ENCODE assay signal across 1 cellular context in the genomic region with DNA sequence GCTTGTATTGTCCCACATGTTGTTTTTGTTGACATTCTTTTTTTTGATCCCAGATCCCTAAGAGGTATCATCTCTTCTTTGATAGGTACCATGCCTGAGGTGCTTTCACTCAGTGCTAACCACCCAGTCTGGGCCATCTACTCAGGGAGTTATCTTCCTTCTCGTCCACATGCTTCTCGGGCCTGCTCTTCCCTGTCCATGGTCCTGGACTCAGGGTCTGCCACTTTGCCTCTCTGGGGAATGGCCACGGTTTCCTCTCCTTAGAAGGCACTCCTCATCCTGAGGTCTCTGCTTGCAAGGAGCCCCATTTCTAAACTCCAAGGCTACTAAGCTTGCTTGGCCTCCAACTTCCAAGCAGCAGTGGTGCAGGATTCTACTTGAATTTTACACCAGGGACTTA.
A peak's percentile ranks its signal among the peaks of the same experiment; 100 is the strongest.
TF ChIP-seq lines count a peak whose summit lies in the region.

No MANE protein-coding gene starts in this region.

TF ChIP-seq in H1, 55 proteins besides CTCF, POLR2A, EP300 and RAD21 (continued from another document):
- TF ChIP-seq SIN3A (conservative IDR thresholded peaks at IDR 0.05 in 1 of 2, IDR thresholded peaks at IDR 0.05 in 1 of 2; ENCODE audit: low read depth in 1 of 2, low read length in 2 of 2) (peak in 1 of 2 experiments; percentile 53; a peak in 1 of 4 replicates), TAF7 (optimal IDR thresholded peaks at IDR 0.05; ENCODE audit: borderline replicate concordance, low read depth, low read length) (peak; percentile 33), SP1 (IDR thresholded peaks at IDR 0.05; ENCODE audit: low read depth, low read length) (no peak)
